Comparison of ENCODE assay signal across 8 cellular contexts in genomic region chr20:59043698-59044097, GRCh38. TPM values are rescaled to one million over a fixed set of nuclear protein-coding genes. Genes with fewer than 3 reads are reported as not detected.
DNase-seq lines count a peak whose midpoint lies in the region; ATAC-seq and TF ChIP-seq lines count a peak whose summit lies in the region.

No MANE protein-coding gene starts in this region.

- H3K9me3 Mint-ChIP-seq in CD4-positive, alpha-beta T cell, result no peaks in the 10 kb centered on the region
- no peaks in the 10 kb centered on the region for H3K9me3 Mint-ChIP-seq in activated naive CD8-positive, alpha-beta T cell (ENCODE audit: low read depth)
- no peaks in the 10 kb centered on the region for H3K9me3 Mint-ChIP-seq in nephron

- H2BK20ac ChIP-seq in IMR-90 (ENCODE audit: low read depth, low read length), result no peak overlapping the region

- H3K27me3 Mint-ChIP-seq in CD4-positive, alpha-beta T cell, result no peaks in the 10 kb centered on the region
- H3K27me3 Mint-ChIP-seq in activated naive CD8-positive, alpha-beta T cell, result no peaks in the 10 kb centered on the region
- no peaks in the 10 kb centered on the region for H3K27me3 Mint-ChIP-seq in nephron (ENCODE audit: low read depth)

- no peak overlapping the region for H3K9ac ChIP-seq in IMR-90 (ENCODE audit: low read depth, low read length)

- 0 out of 2 replicates have a peak, but pooled peaks cover 5% of the 10 kb centered on the region for H4K20me1 ChIP-seq in IMR-90 (ENCODE audit: insufficient read depth, low read length)

- dilution Hi-C loops in IMR-90 (cut with HindIII; ENCODE audit: low sequenced_read_pairs, unreplicated experiment), result no loop called here

- H3K4me1 Mint-ChIP-seq in CD4-positive, alpha-beta T cell (ENCODE audit: low read depth), result peaks cover 48% of the 10 kb centered on the region
- peaks cover 53% of the 10 kb centered on the region for H3K4me1 Mint-ChIP-seq in activated naive CD8-positive, alpha-beta T cell (ENCODE audit: low read depth)
- peaks cover 31% of the 10 kb centered on the region for H3K4me1 Mint-ChIP-seq in nephron

- peaks cover 24% of the 10 kb centered on the region for H3K36me3 Mint-ChIP-seq in CD4-positive, alpha-beta T cell (ENCODE audit: low read depth)
- peaks cover 12% of the 10 kb centered on the region for H3K36me3 Mint-ChIP-seq in activated naive CD8-positive, alpha-beta T cell
- H3K36me3 Mint-ChIP-seq in nephron (ENCODE audit: low read depth), result peaks cover 11% of the 10 kb centered on the region

- no peak for ATAC-seq in CD4-positive, alpha-beta T cell (ENCODE audit: poor library complexity)
- no peak for ATAC-seq in IMR-90 (ENCODE audit: low read depth)

- no peak overlapping the region for H3K27ac ChIP-seq in CD4-positive, alpha-beta T cell (ENCODE audit: low read depth, low read length)
- H3K27ac ChIP-seq in IMR-90 (ENCODE audit: insufficient read depth, low read length), result no peak overlapping the region
- no peak overlapping the region for H3K27ac ChIP-seq in caudate nucleus (ENCODE audit: low read depth, low read length)

- H2BK15ac ChIP-seq in IMR-90 (ENCODE audit: low read depth, low read length), result no peak overlapping the region

- no peak overlapping the region for H2BK120ac ChIP-seq in IMR-90 (ENCODE audit: low read depth, low read length)

- H3K4me3 Mint-ChIP-seq in CD4-positive, alpha-beta T cell, result peak overlapping the region; percentile 78
- peak overlapping the region; percentile 86 for H3K4me3 Mint-ChIP-seq in activated naive CD8-positive, alpha-beta T cell
- peak overlapping the region; percentile 69 to 86 (median 82) for H3K4me3 Mint-ChIP-seq in nephron

- H3K4ac ChIP-seq in IMR-90 (ENCODE audit: low read depth, low read length), result no peak overlapping the region

- H2AFZ ChIP-seq in IMR-90 (replicated peaks; ENCODE audit: low read length, poor library complexity), result no peak overlapping the region

- H2BK5ac ChIP-seq in IMR-90 (ENCODE audit: low read depth, low read length, poor library complexity, severe bottlenecking), result no peak overlapping the region

- BruUV-seq in IMR-90 (replicated peaks; lab: Mats Ljungman, UMichigan), result no TSS peak

- no peak overlapping the region for H2AK9ac ChIP-seq in IMR-90 (replicated peaks; ENCODE audit: low read depth, low read length, poor library complexity)

- DNase-seq in CD4-positive, alpha-beta T cell, result no peak
- DNase-seq in IMR-90 (no peak), NCI-H128 (lab: John Stamatoyannopoulos, UW; ENCODE audit: unreplicated experiment) (no peak), HEK293T (ENCODE audit: extremely low spot score) (no peak), HAP-1 (ENCODE audit: low spot score in 2 of 2) (no peak), caudate nucleus (lab: John Stamatoyannopoulos, UW) (no peak)

- H3K4me1 ChIP-seq in IMR-90 (ENCODE audit: control insufficient read depth, insufficient read depth, low read length), result peaks cover 8% of the 10 kb centered on the region
- H3K4me1 ChIP-seq in HAP-1, result peaks cover 31% of the 10 kb centered on the region

- H3K9me1 ChIP-seq in IMR-90 (ENCODE audit: insufficient read depth, low read length), result 0 out of 2 replicates have a peak, but pooled peaks cover 11% of the 10 kb centered on the region

- peak overlapping the region; percentile 32; the same call in 1 of the 2 replicates for H4K5ac ChIP-seq in IMR-90 (ENCODE audit: low read depth, low read length)

- CTCF ChIA-PET in CD4-positive, alpha-beta T cell (lab: Charles Lee), result interaction anchor here (0.6 to 1.3 kb wide), 2 partner anchors 11 to 44 kb away, joined by 3 to 5 read pairs; partner anchors contain the start of gene ATP5F1E
- CTCF ChIA-PET in IMR-90 (lab: Yijun Ruan, JAX) (interaction anchor here (0.7 to 1.7 kb wide), 2 partner anchors 12 to 215 kb away, joined by 3 to 5 read pairs; partner anchors contain the start of gene ATP5F1E), HEK293T (lab: Yijun Ruan, JAX) (interaction anchor here (0.6 kb wide), 1 partner anchor 412 kb away, joined by 3 read pairs; no protein-coding TSS in a partner anchor)

- H3K4me2 ChIP-seq in IMR-90 (ENCODE audit: low read depth, low read length), result no peak overlapping the region

- no peak overlapping the region for H3K18ac ChIP-seq in IMR-90 (ENCODE audit: low read depth, low read length)

- POLR2A ChIA-PET in CD4-positive, alpha-beta T cell (lab: Charles Lee), result interaction anchor here (0.9 to 4.1 kb wide), 14 partner anchors 8 to 393 kb away, joined by 3 to 67 read pairs (median 6); partner anchors contain the start of genes ATP5F1E and STX16
- POLR2A ChIA-PET in IMR-90 (lab: Charles Lee; ENCODE audit: unreplicated experiment), result no interaction called here
- POLR2A ChIA-PET in HEK293T (lab: Yijun Ruan, JAX), result interaction anchor here (3.0 kb wide), 1 partner anchor 11 kb away, joined by 29 read pairs; the partner anchor contains the start of gene ATP5F1E

- H2AK5ac ChIP-seq in IMR-90 (ENCODE audit: low read depth, low read length), result no peak overlapping the region

- no peak overlapping the region; the same call in 1 of the 2 replicates for H3K56ac ChIP-seq in IMR-90 (ENCODE audit: extremely low read depth, insufficient read depth, low read length)

- peak overlapping the region; percentile 91 for H3K27ac Mint-ChIP-seq in CD4-positive, alpha-beta T cell
- peak overlapping the region; percentile 91 for H3K27ac Mint-ChIP-seq in activated naive CD8-positive, alpha-beta T cell
- H3K27ac Mint-ChIP-seq in nephron, result peak overlapping the region; percentile 52 to 77 (median 61)

- H3K36me3 ChIP-seq in IMR-90 (ENCODE audit: control insufficient read depth, insufficient read depth, low read length), result no peaks in the 10 kb centered on the region; the same call in 1 of the 2 replicates
- peaks cover 14% of the 10 kb centered on the region for H3K36me3 ChIP-seq in HAP-1 (replicated peaks)

- TF ChIP-seq RAD21 in IMR-90 (IDR thresholded peaks at IDR 0.05; ENCODE audit: low read length), result no peak

- H4K8ac ChIP-seq in IMR-90 (ENCODE audit: low read depth in 2 of 2, low read length in 2 of 2), result peak overlapping the region; percentile 80 to 99; a peak in 2 of 4 replicates

- in situ Hi-C loops in IMR-90 (cut with MboI; ENCODE audit: low sequenced_read_pairs) (loop anchor here (25.0 kb wide), 3 partner anchors 806 to 1656 kb away; partner anchors contain the start of genes ANKRD60 and RBM38), HAP-1 (cut with MboI; ENCODE audit: low sequenced_read_pairs) (loop anchor here (25.0 kb wide), 1 partner anchor 894 kb away; the partner anchor contains the start of genes FAM217B, PPP1R3D and SYCP2)

- WGBS in IMR-90 (ENCODE audit: extremely low coverage in 2 of 2, insufficient read length in 1 of 2), 2 experiments, result no CpG with 5 or more reads among the region's 3 CpGs

- H3K14ac ChIP-seq in IMR-90 (replicated peaks; ENCODE audit: low read depth, low read length), result no peak overlapping the region

- H3K27me3 ChIP-seq in CD4-positive, alpha-beta T cell (ENCODE audit: control insufficient read depth, insufficient read depth, low read length), result no peaks in the 10 kb centered on the region
- no peaks in the 10 kb centered on the region for H3K27me3 ChIP-seq in IMR-90 (ENCODE audit: control insufficient read depth, insufficient read depth, low read length)
- H3K27me3 ChIP-seq in HAP-1 (ENCODE audit: low read depth), result no peaks in the 10 kb centered on the region

- no peak overlapping the region for H4K91ac ChIP-seq in IMR-90 (ENCODE audit: insufficient read depth, low read depth, low read length)

- TF ChIP-seq POLR2A in IMR-90 (IDR thresholded peaks at IDR 0.05; ENCODE audit: low read depth, low read length), result no peak

- no peak overlapping the region for H3K4me3 ChIP-seq in IMR-90 (ENCODE audit: insufficient read depth, low read depth, low read length)
- H3K4me3 ChIP-seq in HAP-1, result no peak overlapping the region

- no peak overlapping the region for H3K23ac ChIP-seq in IMR-90 (ENCODE audit: low read depth, low read length)

- intact Hi-C loops in CD4-positive, alpha-beta T cell (cut with DNase I, micrococcal nuclease), result loop anchor here (2.0 to 10.0 kb wide), 5 partner anchors 39 to 739 kb away; partner anchors contain the start of genes STX16 (in 2 of the 2), NELFCD (in 1 of the 2) and RAB22A (in 1 of the 2)
- intact Hi-C loops in IMR-90 (cut with micrococcal nuclease), result loop anchor here (10.0 kb wide), 1 partner anchor 809 kb away; no protein-coding TSS in a partner anchor

- no peaks in the 10 kb centered on the region for H3K9me3 ChIP-seq in CD4-positive, alpha-beta T cell (ENCODE audit: control insufficient read depth, low read length)
- no peaks in the 10 kb centered on the region for H3K9me3 ChIP-seq in IMR-90 (ENCODE audit: control insufficient read depth, insufficient read depth, low read length)
- no peaks in the 10 kb centered on the region for H3K9me3 ChIP-seq in HAP-1

- TF ChIP-seq CTCF in CD4-positive, alpha-beta T cell (IDR thresholded peaks at IDR 0.05), result no peak
- TF ChIP-seq CTCF in IMR-90 (conservative IDR thresholded peaks at IDR 0.05; ENCODE audit: low read depth, low read length) (no peak), nephron (IDR thresholded peaks at IDR 0.05; ENCODE audit: unreplicated experiment in 3 of 3) (no peak)

- H3K79me1 ChIP-seq in IMR-90 (ENCODE audit: low read depth in 1 of 2, low read length in 2 of 2), result peaks cover 18 to 34% of the 10 kb centered on the region in 2 experiments

TF ChIP-seq in IMR-90, 13 proteins besides CTCF, POLR2A, EP300 and RAD21 (continues in another document):
- no peak for TF ChIP-seq MXI1 (IDR thresholded peaks at IDR 0.05; ENCODE audit: borderline replicate concordance, low read depth, low read length)

TF ChIP-seq in HEK293T, 16 proteins besides CTCF, POLR2A, EP300 and RAD21 (continues in another document):
- TF ChIP-seq L3MBTL2 (conservative IDR thresholded peaks at IDR 0.05) (no peak), SUZ12 (IDR thresholded peaks at IDR 0.05) (no peak)

RNA-seq across cellular contexts. Expression of gene PRELID3B, which starts 1.1 kb away (rescaled TPM):
- total RNA-seq in CD4-positive, alpha-beta T cell, result 10 to 100 TPM; 55.8 to 59.1 TPM
- 41.9 and 80.8 TPM in 2 replicates for total RNA-seq in IMR-90 (2012; rRNA removed)
- 18.0 and 24.8 TPM in 2 replicates for polyA plus RNA-seq in IMR-90 (2012; rRNA removed)
- 3.3 and 4.8 TPM in 2 replicates for polyA plus RNA-seq in IMR-90 (2012; cell fraction: cytosol; rRNA removed)
- polyA plus RNA-seq in IMR-90 (2012; cell fraction: nucleus; rRNA removed; ENCODE audit: low replicate concordance), result 1.4 and 8.0 TPM in 2 replicates

RNA-seq across cellular contexts. Expression of gene ATP5F1E, which starts 11.6 kb away (rescaled TPM):
- 10 to 100 TPM; 51.1 to 53.1 TPM for total RNA-seq in CD4-positive, alpha-beta T cell
- 3.8 and 12.2 TPM in 2 replicates for total RNA-seq in IMR-90 (2012; rRNA removed)
- polyA plus RNA-seq in IMR-90 (2012; rRNA removed), result 34.5 and 42.6 TPM in 2 replicates
- polyA plus RNA-seq in IMR-90 (2012; cell fraction: cytosol; rRNA removed), result 9.0 and 19.1 TPM in 2 replicates
- polyA plus RNA-seq in IMR-90 (2012; cell fraction: nucleus; rRNA removed; ENCODE audit: low replicate concordance), result 1.8 and 10.5 TPM in 2 replicates

RNA-seq across cellular contexts. Expression of gene TUBB1, which starts 24.5 kb away (rescaled TPM):
- under 1 TPM; 0.11 to 0.17 TPM for total RNA-seq in CD4-positive, alpha-beta T cell
- total RNA-seq in IMR-90 (2012; rRNA removed), result not detected in 2 replicates
- not detected in 2 replicates for polyA plus RNA-seq in IMR-90 (2012; rRNA removed)
- polyA plus RNA-seq in IMR-90 (2012; cell fraction: cytosol; rRNA removed), result not detected in 2 replicates
- 0.02 TPM in 1 of 2 replicates, not detected in the other for polyA plus RNA-seq in IMR-90 (2012; cell fraction: nucleus; rRNA removed; ENCODE audit: low replicate concordance)

RNA-seq across cellular contexts. Expression of gene CTSZ, which starts 36.6 kb away (rescaled TPM):
- 10 to 100 TPM; 14.7 to 17.7 TPM for total RNA-seq in CD4-positive, alpha-beta T cell
- total RNA-seq in IMR-90 (2012; rRNA removed), result 43.6 and 46.1 TPM in 2 replicates
- 82.8 and 88.5 TPM in 2 replicates for polyA plus RNA-seq in IMR-90 (2012; rRNA removed)
- 78.1 and 134 TPM in 2 replicates for polyA plus RNA-seq in IMR-90 (2012; cell fraction: cytosol; rRNA removed)
- 37.6 and 39.3 TPM in 2 replicates for polyA plus RNA-seq in IMR-90 (2012; cell fraction: nucleus; rRNA removed; ENCODE audit: low replicate concordance)
